8 cellular contexts compared by ENCODE assay signal in genomic region chr19:45179063-45179847, GRCh38. TPM values are rescaled to one million over a fixed set of nuclear protein-coding genes. Genes with fewer than 3 reads are reported as not detected.
DNase-seq lines count a peak whose midpoint lies in the region; ATAC-seq and FAIRE-seq lines count a peak whose summit lies in the region.

No MANE protein-coding gene starts in this region.

- peaks cover 2% of the 10 kb centered on the region for H3K36me3 Mint-ChIP-seq in activated naive CD4-positive, alpha-beta T cell treated with anti-CD3 and anti-CD28 coated beads for 36 hours (ENCODE audit: low read depth)

- peak overlapping the region; percentile 96 for H3K4me3 ChIP-seq in MG63
- H3K4me3 ChIP-seq in skeletal muscle cell (ENCODE audit: low read depth, low read length) = peak overlapping the region; percentile 92

- H3K9ac ChIP-seq in ES-I3 (ENCODE audit: low read depth, low read length) = peak overlapping the region; percentile 78

- no peaks in the 10 kb centered on the region for H3K27me3 Mint-ChIP-seq in activated naive CD4-positive, alpha-beta T cell treated with anti-CD3 and anti-CD28 coated beads for 36 hours (ENCODE audit: low read depth)

- CTCF ChIA-PET in activated naive CD4-positive, alpha-beta T cell treated with anti-CD3 and anti-CD28 coated beads for 36 hours (lab: Charles Lee) = interaction anchor here (1.2 to 1.4 kb wide), 2 partner anchors 141 to 177 kb away, joined by 3 to 4 read pairs; partner anchors contain the start of gene CLASRP

- H3K27me3 ChIP-seq in MG63 = no peaks in the 10 kb centered on the region

- peak; percentile 59 for DNase-seq in MG63
- DNase-seq in activated naive CD4-positive, alpha-beta T cell treated with anti-CD3 and anti-CD28 coated beads for 36 hours = peak; percentile 32
- peak; percentile 60 for DNase-seq in left ventricle myocardium superior
- no peak for DNase-seq in skeletal muscle cell (ENCODE audit: low read depth)
- no peak for DNase-seq in HTR-8/SVneo (ENCODE audit: insufficient read length, low spot score)
- DNase-seq in AML-193 (lab: John Stamatoyannopoulos, UW) = no peak

- H3K9me3 Mint-ChIP-seq in activated naive CD4-positive, alpha-beta T cell treated with anti-CD3 and anti-CD28 coated beads for 36 hours = no peaks in the 10 kb centered on the region

- H3K9me3 ChIP-seq in ES-I3 (ENCODE audit: control insufficient read depth, insufficient read depth, low read length) (no peaks in the 10 kb centered on the region), MG63 (no peaks in the 10 kb centered on the region)

- no peaks in the 10 kb centered on the region; the same call in 1 of the 2 replicates for H3K4me1 ChIP-seq in ES-I3 (ENCODE audit: insufficient read depth, low read length)

- intact Hi-C loops in activated naive CD4-positive, alpha-beta T cell treated with anti-CD3 and anti-CD28 coated beads for 36 hours (cut with micrococcal nuclease) = loop anchor here (5.0 to 10.0 kb wide), 3 partner anchors 102 to 516 kb away; partner anchors contain the start of genes BCL3, GEMIN7, QPCTL and SNRPD2
- intact Hi-C loops in left ventricle myocardium superior (cut with micrococcal nuclease) = no loop called here

- H3K27ac Mint-ChIP-seq in activated naive CD4-positive, alpha-beta T cell treated with anti-CD3 and anti-CD28 coated beads for 36 hours = peak overlapping the region; percentile 86

- no peak for ATAC-seq in left ventricle myocardium superior
- ATAC-seq in HG02885 (IDR thresholded peaks at IDR 0.05; ENCODE audit: poor library complexity, unreplicated experiment) = no peak

- H3K36me3 ChIP-seq in ES-I3 (ENCODE audit: insufficient read depth, low read length) (no peaks in the 10 kb centered on the region; the same call in 1 of the 2 replicates), MG63 (peaks cover 11% of the 10 kb centered on the region; the same call in 1 of the 2 replicates)

- H3K4me3 Mint-ChIP-seq in activated naive CD4-positive, alpha-beta T cell treated with anti-CD3 and anti-CD28 coated beads for 36 hours = peak overlapping the region; percentile 80

- no peak for FAIRE-seq in HTR-8/SVneo (lab: Jason Lieb, UNC)

- H3K4me1 Mint-ChIP-seq in activated naive CD4-positive, alpha-beta T cell treated with anti-CD3 and anti-CD28 coated beads for 36 hours (ENCODE audit: low read depth) = peaks cover 40% of the 10 kb centered on the region

RNA-seq across cellular contexts. Expression of gene BLOC1S3, which starts 0.7 kb away (rescaled TPM):
- 1.9 and 22.6 TPM in 2 replicates for total RNA-seq in MG63 (2014; rRNA removed; shearing (Covaris generic); ENCODE audit: low replicate concordance)
- total RNA-seq in activated naive CD4-positive, alpha-beta T cell treated with anti-CD3 and anti-CD28 coated beads for 36 hours = 1 to 10 TPM; 5.1 to 6.5 TPM
- 6.0 TPM for total RNA-seq in left ventricle myocardium superior

RNA-seq across cellular contexts. Expression of gene TRAPPC6A, which starts 1.2 kb away (rescaled TPM):
- 9.5 and 28.6 TPM in 2 replicates for total RNA-seq in MG63 (2014; rRNA removed; shearing (Covaris generic); ENCODE audit: low replicate concordance)
- 10 to 100 TPM; 28.1 to 28.4 TPM for total RNA-seq in activated naive CD4-positive, alpha-beta T cell treated with anti-CD3 and anti-CD28 coated beads for 36 hours
- total RNA-seq in left ventricle myocardium superior = 13.7 TPM

RNA-seq across cellular contexts. Expression of gene NKPD1, which starts 18.5 kb away (rescaled TPM):
- total RNA-seq in MG63 (2014; rRNA removed; shearing (Covaris generic); ENCODE audit: low replicate concordance) = 0.91 TPM in 1 of 2 replicates, not detected in the other
- under 1 TPM in 1 of 2 experiments, not detected in 1; 0.17 TPM for total RNA-seq in activated naive CD4-positive, alpha-beta T cell treated with anti-CD3 and anti-CD28 coated beads for 36 hours
- total RNA-seq in left ventricle myocardium superior = 0.07 TPM

Comparison
In these comparisons a context has a peak if more than half of its experiments do, and no peak if none do; other contexts are left out.
1. DNase-seq: peak in MG63 (single experiment), activated naive CD4-positive, alpha-beta T cell treated with anti-CD3 and anti-CD28 coated beads for 36 hours (single experiment) and left ventricle myocardium superior (single experiment); none in skeletal muscle cell (single experiment), HTR-8/SVneo (single experiment) and AML-193 (0 of 2).